ENCODE assay signal across 9 cellular contexts in genomic region chr10:97234403-97234802, GRCh38. TPM values are rescaled to one million over a fixed set of nuclear protein-coding genes. Genes with fewer than 3 reads are reported as not detected.
DNase-seq lines count a peak whose midpoint lies in the region; ATAC-seq, FAIRE-seq and TF ChIP-seq lines count a peak whose summit lies in the region.
"Had no signal": no experiment of that assay in that cellular context is flagged by ENCODE, and none has a peak within 500 bp of the region (broad histone marks: within the 10 kb centered on the region; RNA-seq: fewer than 3 reads in every experiment).

No MANE protein-coding gene starts in this region.

- no peak overlapping the region for H2AK5ac ChIP-seq in H1 (ENCODE audit: low read depth, low read length)
- no peak overlapping the region for H2AK5ac ChIP-seq in neuronal stem cell (ENCODE audit: low read depth, low read length)

- H3K23ac ChIP-seq in H1 (ENCODE audit: insufficient read length) (no peak overlapping the region), neuronal stem cell (ENCODE audit: low read depth, low read length, poor library complexity) (no peak overlapping the region)

- peak; percentile 70 to 75 for TF ChIP-seq RAD21 in H1 (IDR thresholded peaks at IDR 0.05 in 1 of 2, conservative IDR thresholded peaks at IDR 0.05 in 1 of 2; ENCODE audit: low read depth in 2 of 2, low read length in 2 of 2)

- H3K36me3 ChIP-seq in GM23338 (ENCODE audit: insufficient read depth) (peaks cover 8% of the 10 kb centered on the region), H1 (ENCODE audit: control insufficient read depth in 2 of 4, insufficient read depth in 4 of 4, low read length in 3 of 4) (peaks cover 0 to 5% (median 2%) of the 10 kb centered on the region in 4 experiments; a peak in 3 of 8 replicates), neuronal stem cell (replicated peaks in 1 of 2; ENCODE audit: control insufficient read depth in 2 of 2, insufficient read depth in 2 of 2, low read length in 2 of 2) (peaks cover 0 to 42% of the 10 kb centered on the region in 2 donors)

- no peak overlapping the region for H2BK20ac ChIP-seq in H1 (ENCODE audit: low read length)

- H2AFZ ChIP-seq in GM23338, result no peak overlapping the region
- H2AFZ ChIP-seq in H1 (ENCODE audit: low read length), result no peak overlapping the region
- no peak overlapping the region for H2AFZ ChIP-seq in neuronal stem cell (ENCODE audit: low read length)

- H2BK120ac ChIP-seq in H1 (replicated peaks; ENCODE audit: low read depth, low read length) (no peak overlapping the region), neuronal stem cell (ENCODE audit: low read depth, low read length) (no peak overlapping the region)

- no peak overlapping the region for H3K14ac ChIP-seq in H1 (ENCODE audit: insufficient read length)
- H3K14ac ChIP-seq in neuronal stem cell (ENCODE audit: low read length), result no peak overlapping the region

- H2BK12ac ChIP-seq in H1 (ENCODE audit: low read depth, low read length) (no peak overlapping the region), neuronal stem cell (ENCODE audit: low read length) (no peak overlapping the region)

- POLR2A ChIA-PET in H1 (lab: Charles Lee; ENCODE audit: partially characterized antibody), result interaction anchor here (1.1 kb wide), 1 partner anchor 37 kb away, joined by 3 read pairs; no protein-coding TSS in a partner anchor

- H3K9ac ChIP-seq in H1 (replicated peaks in 1 of 4; ENCODE audit: extremely low read depth in 1 of 4, low read depth in 3 of 4, low read length in 3 of 4) (no peak overlapping the region), neuronal stem cell (ENCODE audit: low read depth, low read length, poor library complexity) (no peak overlapping the region)

- no peaks in the 10 kb centered on the region for H3K9me2 ChIP-seq in GM23338 (ENCODE audit: insufficient read depth)

- H3K79me1 ChIP-seq in H1 (ENCODE audit: low read depth, low read length) (no peaks in the 10 kb centered on the region), neuronal stem cell (ENCODE audit: low read depth, low read length) (no peaks in the 10 kb centered on the region)

- no peak overlapping the region for H3K4me3 Mint-ChIP-seq in GM23338

- no peak overlapping the region for H3K18ac ChIP-seq in H1 (ENCODE audit: extremely low read depth, low read length)
- no peak overlapping the region for H3K18ac ChIP-seq in neuronal stem cell (ENCODE audit: low read length)

- H3K79me2 ChIP-seq in GM23338 (replicated peaks; ENCODE audit: insufficient read depth), result no peaks in the 10 kb centered on the region
- no peaks in the 10 kb centered on the region for H3K79me2 ChIP-seq in H1 (ENCODE audit: control insufficient read depth in 1 of 2, insufficient read depth in 2 of 2, low read length in 2 of 2)

- TF ChIP-seq POLR2A in H1 (IDR thresholded peaks at IDR 0.05; ENCODE audit: control extremely low read depth in 1 of 2, low read depth in 2 of 2, low read length in 2 of 2), result no peak

- H3K23me2 ChIP-seq in H1 (ENCODE audit: low read depth, low read length), result no peaks in the 10 kb centered on the region

- H3K4me3 ChIP-seq in GM23338 (no peak overlapping the region), H1 (ENCODE audit: extremely low read depth in 1 of 4, insufficient read depth in 2 of 4, low read depth in 3 of 4, low read length in 4 of 4) (no peak overlapping the region), neuronal stem cell (ENCODE audit: low read length in 2 of 2) (no peak overlapping the region)

- peaks cover 5% of the 10 kb centered on the region; the same call in 1 of the 3 replicates for H3K4me1 Mint-ChIP-seq in GM23338

- H3K36me3 Mint-ChIP-seq in GM23338 (ENCODE audit: low read depth), result no peaks in the 10 kb centered on the region; the same call in 1 of the 3 replicates

- H4K8ac ChIP-seq in H1 (ENCODE audit: extremely low read depth, insufficient read depth, low read length) (no peak overlapping the region), neuronal stem cell (ENCODE audit: low read depth, low read length) (no peak overlapping the region)

- no peak overlapping the region for H4K5ac ChIP-seq in H1 (ENCODE audit: insufficient read length, low read depth, low read length)

- H3K9me3 ChIP-seq in H1 (ENCODE audit: insufficient read depth in 2 of 2, low read depth in 1 of 2, low read length in 1 of 2) (no peaks in the 10 kb centered on the region), neuronal stem cell (replicated peaks in 1 of 2; ENCODE audit: control insufficient read depth in 2 of 2, insufficient read depth in 1 of 2, low read depth in 1 of 2, low read length in 2 of 2) (no peaks in the 10 kb centered on the region)

- H2BK5ac ChIP-seq in H1 (ENCODE audit: low read depth, low read length) (no peak overlapping the region), neuronal stem cell (ENCODE audit: low read length) (no peak overlapping the region)

- H3K4me2 ChIP-seq in GM23338 (no peak overlapping the region), H1 (ENCODE audit: insufficient read depth in 1 of 2, low read depth in 2 of 2, low read length in 2 of 2) (no peak overlapping the region), neuronal stem cell (ENCODE audit: insufficient read depth, low read length, poor library complexity, severe bottlenecking) (no peak overlapping the region)

- FAIRE-seq in H1 (lab: Jason Lieb, UNC), result peak; percentile 82

- no peak overlapping the region for H3K27ac Mint-ChIP-seq in GM23338

- TF ChIP-seq CTCF in GM23338 (conservative IDR thresholded peaks at IDR 0.05; ENCODE audit: low read depth in 2 of 2), result peak; percentile 68 to 82
- TF ChIP-seq CTCF in H1 (IDR thresholded peaks at IDR 0.05; ENCODE audit: control extremely low read depth in 1 of 3, insufficient read depth in 1 of 3, low read depth in 1 of 3, low read length in 3 of 3), result peak in 2 of 3 experiments; percentile 31 to 57; a peak in 2 of 4 replicates
- no peak for TF ChIP-seq CTCF in GM20000 (IDR thresholded peaks at IDR 0.05; ENCODE audit: extremely low read depth, missing control alignments)

- CTCF ChIA-PET in H1 (lab: Charles Lee; ENCODE audit: partially characterized antibody), result interaction anchor here (0.7 to 44.6 kb wide), 35 partner anchors 10 to 240 kb away, joined by 3 to 1348 read pairs (median 3); no protein-coding TSS in a partner anchor

- no peak; the same call in 2 of the 3 replicates for ATAC-seq in GM23338
- no peak for ATAC-seq in GM18867 (IDR thresholded peaks at IDR 0.05; ENCODE audit: unreplicated experiment)
- ATAC-seq in HG03442 (IDR thresholded peaks at IDR 0.05; ENCODE audit: unreplicated experiment), result no peak

- WGBS in H1 (ENCODE audit: extremely low coverage in 1 of 2, insufficient coverage in 1 of 2, insufficient read length in 1 of 2, insufficient replicate concordance in 2 of 2, low coverage in 1 of 2, low lambda C conversion rate in 2 of 2, missing lambda C conversion rate in 1 of 2), 2 experiments, result 50% methylated on average over 1 of the region's 1 CpG; no CpG with 5 or more reads in 1 of the 2 experiments
- no CpG with 5 or more reads among the region's 1 CpG for WGBS in neuronal stem cell (ENCODE audit: extremely low coverage in 2 of 2, insufficient read length in 2 of 2, insufficient replicate concordance in 1 of 2), 2 donors

- TF ChIP-seq EP300 in H1 (IDR thresholded peaks at IDR 0.05; ENCODE audit: borderline replicate concordance in 1 of 2, low read depth in 2 of 2, low read length in 2 of 2), result no peak

- H4K20me1 ChIP-seq in GM23338 (replicated peaks; ENCODE audit: insufficient read depth) (no peaks in the 10 kb centered on the region; the same call in 1 of the 2 replicates), H1 (replicated peaks in 1 of 2; ENCODE audit: control insufficient read depth in 1 of 2, insufficient read depth in 2 of 2, low read length in 2 of 2) (no peaks in the 10 kb centered on the region)

- no peaks in the 10 kb centered on the region for H3F3A ChIP-seq in GM23338 (replicated peaks; ENCODE audit: low read depth)

- H4K91ac ChIP-seq in H1 (replicated peaks; ENCODE audit: insufficient read length, low read length), result no peak overlapping the region
- no peak overlapping the region for H4K91ac ChIP-seq in neuronal stem cell (ENCODE audit: low read depth, low read length, poor library complexity)

- DNase-seq in AG20443 (ENCODE audit: low spot score), result peak; percentile 50
- peak; percentile 55 for DNase-seq in GM23338 (ENCODE audit: low spot score)
- DNase-seq in NOMO-1 treated with DMSO at 0.1 percent for 48 hours (lab: John Stamatoyannopoulos, UW; ENCODE audit: unreplicated experiment), result peak; percentile 48
- DNase-seq in H1 (ENCODE audit: low read depth in 1 of 2, low spot score in 2 of 2), result no peak
- DNase-seq in neuronal stem cell (ENCODE audit: low spot score), result peak; percentile 27
- DNase-seq in GM20000 (ENCODE audit: low spot score), result no peak

- no peaks in the 10 kb centered on the region for H3K4me1 ChIP-seq in GM23338 (ENCODE audit: insufficient read depth)
- no peaks in the 10 kb centered on the region for H3K4me1 ChIP-seq in H1 (replicated peaks in 1 of 4; ENCODE audit: control insufficient read depth in 3 of 4, insufficient read depth in 4 of 4, low read length in 3 of 4)
- no peaks in the 10 kb centered on the region for H3K4me1 ChIP-seq in neuronal stem cell (ENCODE audit: control insufficient read depth in 2 of 2, insufficient read depth in 1 of 2, low read depth in 1 of 2, low read length in 2 of 2)

- H3K4ac ChIP-seq in H1 (replicated peaks; ENCODE audit: insufficient read length, low read depth, low read length) (no peak overlapping the region), neuronal stem cell (ENCODE audit: low read length) (no peak overlapping the region)

- no peak overlapping the region for H2BK15ac ChIP-seq in H1 (ENCODE audit: low read length)
- no peak overlapping the region for H2BK15ac ChIP-seq in neuronal stem cell (ENCODE audit: low read length)

- no peak overlapping the region for H3K56ac ChIP-seq in H1 (replicated peaks; ENCODE audit: insufficient read length, low read depth, low read length)

- H3K27me3 Mint-ChIP-seq in GM23338 (ENCODE audit: insufficient read depth, low read depth, poor library complexity), result no peaks in the 10 kb centered on the region

- no peaks in the 10 kb centered on the region for H3K27me3 ChIP-seq in GM23338 (ENCODE audit: insufficient read depth)
- no peaks in the 10 kb centered on the region for H3K27me3 ChIP-seq in H1 (replicated peaks in 1 of 4; ENCODE audit: control insufficient read depth in 3 of 4, extremely low read depth in 1 of 4, insufficient read depth in 3 of 4, low read length in 3 of 4)
- no peaks in the 10 kb centered on the region for H3K27me3 ChIP-seq in neuronal stem cell (ENCODE audit: control insufficient read depth in 3 of 3, insufficient read depth in 3 of 3, low read depth in 1 of 3, low read length in 3 of 3)

- H3K9me3 Mint-ChIP-seq in GM23338, result no peaks in the 10 kb centered on the region

- H3K27ac ChIP-seq in GM23338 (ENCODE audit: low read depth) (no peak overlapping the region), H1 (ENCODE audit: low read depth, low read length) (no peak overlapping the region), neuronal stem cell (replicated peaks; ENCODE audit: low read length) (no peak overlapping the region)
- H3K27ac ChIP-seq: epithelial cell of prostate had no signal

RNA-seq across cellular contexts. Expression of gene SLIT1, which starts 48.6 kb away (rescaled TPM):
- total RNA-seq in GM23338 (2014; rRNA removed; shearing (Covaris generic)), result 1.7 and 2.0 TPM in 2 replicates
- polyA plus RNA-seq in GM23338 (2016; fragmentation: Nextera tagmentation; extraction: Ambion mirVana) (0.37 and 0.76 TPM in 2 replicates), H1 (2011; rRNA removed) (0.70 and 1.1 TPM in 2 replicates)
- total RNA-seq in H1 (2021; fragmentation: NEBNext Ultra II Directional; extraction: Animal tissue kit (Norgen Biotek cat#: 25700)), result 0.88 and 1.2 TPM in 2 replicates
- polyA plus RNA-seq in H1 (2011; cell fraction: cytosol; rRNA removed), result 0.79 TPM
- polyA plus RNA-seq in H1 (2011; cell fraction: nucleus; rRNA removed), result 3.4 TPM
- 0.50 to 0.74 TPM (median 0.57 TPM) in 4 replicates for polyA plus RNA-seq in H1 (2012, experiment 1 of 2)
- polyA plus RNA-seq in H1 (2012, experiment 2 of 2), result 0.26 TPM
- polyA plus RNA-seq in H1 (2013, experiment 1 of 2), result 0.53 TPM
- 0.39 TPM for polyA plus RNA-seq in H1 (2013, experiment 2 of 2)
- polyA minus RNA-seq in H1 (2011; rRNA and poly(A)+ RNA removed), result 0.78 and 1.0 TPM in 2 replicates
- 0.44 TPM for polyA minus RNA-seq in H1 (2011; cell fraction: cytosol; rRNA and poly(A)+ RNA removed)
- 2.9 TPM for polyA minus RNA-seq in H1 (2011; cell fraction: nucleus; rRNA and poly(A)+ RNA removed)
- polyA plus RNA-seq in neuronal stem cell (2013, experiment 1 of 2), result 0.35 TPM
- 0.40 TPM for polyA plus RNA-seq in neuronal stem cell (2013, experiment 2 of 2)

RNA-seq across cellular contexts. Expression of gene ARHGAP19, which starts 58.0 kb away (rescaled TPM):
- 35.9 and 38.8 TPM in 2 replicates for total RNA-seq in GM23338 (2014; rRNA removed; shearing (Covaris generic))
- polyA plus RNA-seq in GM23338 (2016; fragmentation: Nextera tagmentation; extraction: Ambion mirVana), result 7.6 and 11.5 TPM in 2 replicates
- 32.1 and 33.4 TPM in 2 replicates for total RNA-seq in H1 (2021; fragmentation: NEBNext Ultra II Directional; extraction: Animal tissue kit (Norgen Biotek cat#: 25700))
- 9.5 and 13.3 TPM in 2 replicates for polyA plus RNA-seq in H1 (2011; rRNA removed)
- polyA plus RNA-seq in H1 (2011; cell fraction: cytosol; rRNA removed), result 19.2 TPM
- polyA plus RNA-seq in H1 (2011; cell fraction: nucleus; rRNA removed), result 9.8 TPM
- 16.8 to 21.9 TPM (median 18.8 TPM) in 4 replicates for polyA plus RNA-seq in H1 (2012, experiment 1 of 2)
- 2.7 TPM for polyA plus RNA-seq in H1 (2012, experiment 2 of 2)
- polyA plus RNA-seq in H1 (2013, experiment 1 of 2), result 15.0 TPM
- polyA plus RNA-seq in H1 (2013, experiment 2 of 2), result 17.4 TPM
- polyA minus RNA-seq in H1 (2011; rRNA and poly(A)+ RNA removed), result 20.2 and 23.3 TPM in 2 replicates
- 16.4 TPM for polyA minus RNA-seq in H1 (2011; cell fraction: cytosol; rRNA and poly(A)+ RNA removed)
- 11.4 TPM for polyA minus RNA-seq in H1 (2011; cell fraction: nucleus; rRNA and poly(A)+ RNA removed)
- polyA plus RNA-seq in neuronal stem cell (2013, experiment 1 of 2), result 32.1 TPM
- 34.3 TPM for polyA plus RNA-seq in neuronal stem cell (2013, experiment 2 of 2)

Comparison
In these comparisons a context has a peak if more than half of its experiments do, and no peak if none do; other contexts are left out.
1. DNase-seq: peak in AG20443 (single experiment), GM23338 (single experiment), NOMO-1 treated with DMSO at 0.1 percent for 48 hours (single experiment) and neuronal stem cell (single experiment); none in H1 (0 of 2) and GM20000 (single experiment).